8 cellular contexts compared by ENCODE assay signal in the genomic region with DNA sequence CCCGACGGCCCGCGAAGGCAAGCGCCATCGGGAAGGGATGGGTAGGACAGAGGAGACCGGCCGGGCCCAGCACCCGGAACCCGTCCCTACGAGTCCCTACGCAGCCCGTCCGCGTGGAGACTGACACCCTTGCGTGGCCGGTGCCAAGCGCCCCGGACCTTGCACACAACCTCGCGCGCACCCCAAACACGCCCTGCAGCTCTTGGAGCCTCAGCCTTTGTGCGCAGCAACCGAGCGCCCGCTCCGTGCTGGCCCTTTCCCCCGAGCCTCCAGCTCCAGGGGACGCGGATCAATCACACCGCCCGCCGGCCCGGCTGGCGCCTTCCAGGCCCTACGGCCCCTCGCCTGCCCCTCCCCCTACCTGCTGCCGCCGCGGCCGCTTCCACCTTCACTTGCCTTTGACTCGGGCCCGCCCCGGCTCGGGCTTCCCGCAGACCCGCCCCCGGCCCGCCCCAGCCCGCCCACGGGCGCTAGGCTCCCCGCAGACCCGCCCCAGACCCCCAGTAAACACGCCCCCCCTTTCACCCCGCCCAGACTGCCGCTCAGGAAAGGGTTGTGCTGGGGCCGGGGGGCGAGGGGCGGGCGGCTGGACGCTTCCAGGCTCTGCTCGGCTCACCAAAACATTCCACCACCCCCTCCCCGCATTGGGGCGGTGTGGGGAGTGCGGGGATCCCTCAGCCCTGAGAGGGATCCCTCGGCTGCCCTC. TPM values are rescaled to one million over a fixed set of nuclear protein-coding genes. Genes with fewer than 3 reads are reported as not detected.
A peak's percentile ranks its signal among the peaks of the same experiment; 100 is the strongest.
DNase-seq lines count a peak whose midpoint lies in the region; ATAC-seq and TF ChIP-seq lines count a peak whose summit lies in the region.

A gene (minus strand): TSS at position 394 of the 706 bp plus-strand sequence. CDS start 1,746 bp downstream, outside the sequence.

- 0 to 1% (median 1%) methylated on average over 46 to 68 of the region's 68 CpGs for WGBS in psoas muscle, 3 donors

- peaks cover 0 to 3% (median 1%) of the 10 kb centered on the region in 7 donors for H3K9me3 Mint-ChIP-seq in CD14-positive monocyte
- H3K9me3 Mint-ChIP-seq in type B pancreatic cell: no peaks in the 10 kb centered on the region

- H3K9me3 ChIP-seq in adipocyte (ENCODE audit: control insufficient read depth, low read length) (no peaks in the 10 kb centered on the region), psoas muscle (no peaks in the 10 kb centered on the region)

- peak; percentile 88 for ATAC-seq in left ventricle myocardium superior
- peak; percentile 77 to 78 (median 78) for ATAC-seq in psoas muscle
- ATAC-seq in HG03280 (IDR thresholded peaks at IDR 0.05; ENCODE audit: unreplicated experiment): no peak

- TF ChIP-seq CTCF in CD14-positive monocyte (IDR thresholded peaks at IDR 0.05) (no peak), HL-60 (IDR thresholded peaks at IDR 0.05; ENCODE audit: insufficient read depth, low read length) (no peak), psoas muscle (IDR thresholded peaks at IDR 0.05) (no peak), type B pancreatic cell (conservative IDR thresholded peaks at IDR 0.05) (no peak)

- peak within 1 kb of the TSS; percentile 57 for H3K9ac ChIP-seq in adipocyte (ENCODE audit: low read length)

- H3K27ac Mint-ChIP-seq in CD14-positive monocyte (peak within 1 kb of the TSS in 3 of 7 donors; percentile 8 to 61 (median 27)), type B pancreatic cell (peak within 1 kb of the TSS; percentile 88)

- intact Hi-C loops in CD14-positive monocyte (cut with micrococcal nuclease) (no loop called here), left ventricle myocardium superior (cut with micrococcal nuclease) (no loop called here), psoas muscle (cut with DNase I) (loop anchor here in 1 of 2 donors (1.0 kb wide), 1 partner anchor 14 kb away; no protein-coding TSS in a partner anchor)

- H3K27ac ChIP-seq in HL-60 (replicated peaks) (no peak within 1 kb of the TSS), psoas muscle (peak within 1 kb of the TSS; percentile 98)

- H3K4me3 Mint-ChIP-seq in CD14-positive monocyte: peak within 1 kb of the TSS; percentile 75 to 92
- peak within 1 kb of the TSS; percentile 92 for H3K4me3 Mint-ChIP-seq in type B pancreatic cell

- peaks cover 42% of the 10 kb centered on the region for H3K4me1 Mint-ChIP-seq in CD14-positive monocyte
- peaks cover 26% of the 10 kb centered on the region for H3K4me1 Mint-ChIP-seq in type B pancreatic cell (ENCODE audit: unreplicated experiment)

- H3K36me3 ChIP-seq in adipocyte (ENCODE audit: control insufficient read depth, insufficient read depth, low read length, severe bottlenecking) (no peaks in the 10 kb centered on the region), psoas muscle (ENCODE audit: insufficient read depth in 1 of 2, low read depth in 1 of 2) (peaks cover 0 to 29% of the 10 kb centered on the region in 2 donors)

- H3K4me3 ChIP-seq in HL-60 (replicated peaks; ENCODE audit: insufficient read depth, low read length): peak within 1 kb of the TSS; percentile 53
- peak within 1 kb of the TSS; percentile 74 for H3K4me3 ChIP-seq in adipocyte (ENCODE audit: low read length)
- H3K4me3 ChIP-seq in psoas muscle: peak within 1 kb of the TSS; percentile 98

- DNase-seq in CD14-positive monocyte (ENCODE audit: low spot score) (no peak), HL-60 (ENCODE audit: low read depth in 1 of 2, low spot score in 1 of 2) (peak in 1 of 2 experiments; percentile 47), T follicular helper cell (ENCODE audit: low read depth) (peak; percentile 74), adipocyte (ENCODE audit: low read depth) (peak; percentile 62), left ventricle myocardium superior (peak; percentile 94), psoas muscle (peak; percentile 87 to 94), type B pancreatic cell (ENCODE audit: extremely low spot score, unreplicated experiment) (peak; percentile 87)

- peaks cover 3% of the 10 kb centered on the region for H3K4me1 ChIP-seq in adipocyte (ENCODE audit: control insufficient read depth, insufficient read depth, low read length)
- peaks cover 59% of the 10 kb centered on the region for H3K4me1 ChIP-seq in psoas muscle

- peaks cover 0 to 6% of the 10 kb centered on the region in 2 donors for H3K36me3 Mint-ChIP-seq in CD14-positive monocyte
- peaks cover 8% of the 10 kb centered on the region for H3K36me3 Mint-ChIP-seq in type B pancreatic cell

- H3K27me3 ChIP-seq in HL-60 (ENCODE audit: insufficient read depth, poor library complexity, severe bottlenecking) (peaks cover 19% of the 10 kb centered on the region), adipocyte (replicated peaks; ENCODE audit: control insufficient read depth, insufficient read depth, low read length) (peaks cover 38% of the 10 kb centered on the region), psoas muscle (ENCODE audit: insufficient read depth in 3 of 3, low read length in 2 of 3) (no peaks in the 10 kb centered on the region)

- peaks cover 39 to 52% (median 43%) of the 10 kb centered on the region in 3 donors for H3K27me3 Mint-ChIP-seq in CD14-positive monocyte (ENCODE audit: low read depth in 3 of 3)
- H3K27me3 Mint-ChIP-seq in type B pancreatic cell: peaks cover 8% of the 10 kb centered on the region

RNA-seq across cellular contexts. Expression of the gene that starts here (rescaled TPM):
- polyA plus RNA-seq in CD14-positive monocyte (10 to 100 TPM in 1 of 2 donors, 1 to 10 TPM in 1; 6.8 to 11.1 TPM), psoas muscle (1,000 to 10,000 TPM in 1 of 3 donors, 100 to 1,000 TPM in 2; 328 to 2,087 (median 762) TPM)
- total RNA-seq in left ventricle myocardium superior (315 TPM), psoas muscle (100 to 1,000 TPM; 552 to 931 (median 770) TPM), type B pancreatic cell (ENCODE audit: low replicate concordance) (150 and 214 TPM in 2 replicates)

Comparison
In these comparisons a context has a peak if more than half of its experiments do, and no peak if none do; other contexts are left out.
1. RNA of the gene that starts here (polyA plus RNA-seq): 328 to 2,087 TPM in psoas muscle; 6.8 to 11.1 TPM in CD14-positive monocyte; every median in the first group is over 10 times any median in the second.
2. Peak in every context shown above with its lines, with median percentiles within 50 percentile points of each other: H3K4me3 ChIP-seq.